Comparison of ENCODE assay signal across 22 cellular contexts in genomic region chr15:73873456-73873855, GRCh38. TPM values are rescaled to one million over a fixed set of nuclear protein-coding genes. Genes with fewer than 3 reads are reported as not detected.
"Had no signal": no experiment of that assay in that cellular context is flagged by ENCODE, and none has a peak within 500 bp of the region (broad histone marks: within the 10 kb centered on the region; RNA-seq: fewer than 3 reads in every experiment).

Gene TBC1D21, plus strand, starts transcription at chr15:73873564. Its CDS starts 146 bp downstream, at chr15:73873710.

- FAIRE-seq: frontal cortex, islet of Langerhans had no signal

- H3K27me3 ChIP-seq: colonic mucosa, right lobe of liver, thyroid gland, upper lobe of left lung, uterus had no signal

- H3K4me3 ChIP-seq: colonic mucosa, dorsolateral prefrontal cortex, heart right ventricle, psoas muscle, right lobe of liver, thyroid gland, upper lobe of left lung, uterus had no signal

- H3K27ac ChIP-seq: colonic mucosa, dorsolateral prefrontal cortex, heart right ventricle, neutrophil, psoas muscle, right lobe of liver, thyroid gland, upper lobe of left lung, uterus had no signal

- DNase-seq: effector CD8-positive, alpha-beta T cell; heart right ventricle; hypothalamus; psoas muscle; stimulated activated naive B cell treated with anti-CD40 and anti-IgM and Interleukin-4, amounts not matched to agents 10 μg/mL and 1 μg/mL and 100 μg/mL, for 72 hours; upper lobe of left lung; uterus had no signal

- H3K4me1 ChIP-seq: colonic mucosa, psoas muscle, right lobe of liver, thyroid gland, upper lobe of left lung, uterus had no signal

- H3K9me3 ChIP-seq: colonic mucosa, neutrophil, psoas muscle, right lobe of liver, thyroid gland, upper lobe of left lung, uterus had no signal

- ATAC-seq: esophagus mucosa, heart right ventricle, psoas muscle had no signal

- H3K36me3 ChIP-seq: colonic mucosa, heart right ventricle, neutrophil, right lobe of liver, thyroid gland, upper lobe of left lung, uterus had no signal

RNA-seq across cellular contexts. Expression of gene TBC1D21, which starts in this region (rescaled TPM):
- total RNA-seq: colonic mucosa; esophagus mucosa; fibroblast of lung; frontal cortex; glomerular endothelial cell; heart right ventricle; liver; lung microvascular endothelial cell; mononuclear cell; naive thymus-derived CD4-positive, alpha-beta T cell; osteoblast; psoas muscle; right lobe of liver; thyroid gland; upper lobe of left lung; uterus had no signal
- polyA plus RNA-seq: fibroblast of lung; heart right ventricle; liver; naive thymus-derived CD4-positive, alpha-beta T cell; psoas muscle had no signal
